In the genomic region with DNA sequence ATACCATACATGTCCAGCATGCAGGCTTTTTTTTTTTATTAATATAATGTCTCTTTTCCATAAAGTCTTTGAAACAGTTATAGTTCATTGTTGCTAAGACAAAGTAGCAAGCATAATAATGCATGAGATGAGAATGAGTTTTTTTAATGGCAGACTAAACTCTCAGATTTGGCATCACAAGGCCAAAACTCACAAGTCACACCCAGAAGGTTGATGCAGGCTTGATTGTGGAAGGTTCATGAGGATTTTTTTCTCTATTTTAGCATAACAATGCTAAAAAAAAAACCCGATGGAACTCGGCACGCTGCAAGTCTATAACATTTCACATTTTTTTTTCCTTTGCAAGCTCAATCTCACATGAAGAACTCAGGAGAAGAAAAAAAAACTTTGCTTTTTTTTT, we compare ENCODE assay signal across 1 cellular context.
TF ChIP-seq lines count a peak whose summit lies in the region.

No MANE protein-coding gene starts in this region.

TF ChIP-seq in GM23338, 12 proteins besides CTCF, POLR2A, EP300 and RAD21 (continued from another document):
- TF ChIP-seq ZNF462 (CRISPR knock-in tag; IDR thresholded peaks at IDR 0.05), result no peak
- no peak for TF ChIP-seq STAT1 (IDR thresholded peaks at IDR 0.05; ENCODE audit: unreplicated experiment)
- TF ChIP-seq POLR2AphosphoS5 (IDR thresholded peaks at IDR 0.05; ENCODE audit: low read depth), result no peak
- no peak for TF ChIP-seq ETS1 (IDR thresholded peaks at IDR 0.05)
TF ChIP-seq in GM23338: peak in this region for 0.
